16 cellular contexts compared by ENCODE assay signal in the genomic region with DNA sequence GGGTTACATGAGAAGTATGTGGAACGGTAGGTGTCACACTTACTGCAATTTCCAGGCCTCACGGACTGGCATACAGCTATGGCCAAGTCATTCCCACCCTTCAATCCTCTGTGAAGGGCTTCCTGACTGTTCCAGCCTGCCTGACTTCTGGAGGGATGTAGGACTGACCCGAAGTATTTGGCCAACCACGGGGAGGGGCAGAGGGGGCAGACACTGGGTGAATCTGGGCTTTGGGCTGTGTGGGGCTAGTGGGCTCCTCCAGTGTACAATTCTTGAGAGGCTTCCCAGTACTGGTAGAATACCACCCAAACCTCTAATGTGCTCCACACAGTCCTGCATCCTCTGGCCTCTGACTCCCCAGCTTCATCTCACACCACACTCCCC.
DNase-seq lines count a peak whose midpoint lies in the region; ATAC-seq lines count a peak whose summit lies in the region.
"Had no signal": no experiment of that assay in that cellular context is flagged by ENCODE, and none has a peak within 500 bp of the region (broad histone marks: within the 10 kb centered on the region; RNA-seq: fewer than 3 reads in every experiment).

No MANE protein-coding gene starts in this region.

- peak overlapping the region; percentile 62 for H3K27ac ChIP-seq in angular gyrus (ENCODE audit: low read depth, low read length)
- H3K27ac ChIP-seq: BLaER1 treated with 17β-estradiol and CSF1 and Interleukin-3, amounts not matched to agents 10 nM and 100 nM; C4-2B had no signal

- intact Hi-C loops in sciatic nerve (cut with DNase I): no loop called here

- DNase-seq in islet precursor cell (peak; percentile 7), sciatic nerve (ENCODE audit: low spot score) (no peak), NCI-H69 (lab: John Stamatoyannopoulos, UW) (no peak), AG08395 (ENCODE audit: low spot score) (no peak)
- DNase-seq: 8988T; ACHN; AML-193; Caco-2; Calu3; CD4-positive, alpha-beta T cell; CD8-positive, alpha-beta T cell; DMS79 treated with DMSO at 0.1 percent for 48 hours; GF-D8 had no signal

- peak; percentile 11 for ATAC-seq in sciatic nerve
- ATAC-seq: CD8-positive, alpha-beta T cell had no signal
